ENCODE assay signal across 28 cellular contexts in genomic region chr10:78956391-78956790, GRCh38.
"Had no signal": no experiment of that assay in that cellular context is flagged by ENCODE, and none has a peak within 500 bp of the region (broad histone marks: within the 10 kb centered on the region; RNA-seq: fewer than 3 reads in every experiment).

No MANE protein-coding gene starts in this region.

- H3K27me3 ChIP-seq: gastroesophageal sphincter, heart left ventricle, hepatocyte, ovary, spleen, testis, tibial artery had no signal

- H3K9me3 Mint-ChIP-seq: effector memory CD8-positive, alpha-beta T cell; memory B cell; mesothelial cell of epicardium; naive B cell; natural killer cell treated with Interleukin-12 subunit alpha and Interleukin-12 subunit beta and Interleukin-15 and Interleukin-18, amount 100 ng/mL, for 72 hours; stimulated activated memory B cell treated with anti-CD40 and anti-IgM and Interleukin-4, amounts not matched to agents 10 μg/mL and 1 μg/mL and 100 μg/mL, for 72 hours had no signal

- H3K36me3 ChIP-seq: gastroesophageal sphincter, heart left ventricle, ovary, spleen, tibial artery had no signal

- H3K4me2 ChIP-seq: hepatocyte had no signal

- H3K4me3 ChIP-seq: gastroesophageal sphincter, heart left ventricle, hepatocyte, lung, mucosa of descending colon, ovary, psoas muscle, skin epidermis, spleen, testis, tibial artery had no signal

- H3K4me3 Mint-ChIP-seq: effector memory CD8-positive, alpha-beta T cell; memory B cell; mesothelial cell of epicardium; natural killer cell treated with Interleukin-12 subunit alpha and Interleukin-12 subunit beta and Interleukin-15 and Interleukin-18, amount 100 ng/mL, for 72 hours; stimulated activated memory B cell treated with anti-CD40 and anti-IgM and Interleukin-4, amounts not matched to agents 10 μg/mL and 1 μg/mL and 100 μg/mL, for 72 hours; type B pancreatic cell had no signal

- ATAC-seq: effector memory CD8-positive, alpha-beta T cell; gastroesophageal sphincter; heart left ventricle; left lobe of liver; mucosa of descending colon; natural killer cell treated with Interleukin-12 subunit alpha and Interleukin-12 subunit beta and Interleukin-15 and Interleukin-18, amount 100 ng/mL, for 72 hours; psoas muscle; right cardiac atrium; stimulated activated memory B cell treated with anti-CD40 and anti-IgM and Interleukin-4, amounts not matched to agents 10 μg/mL and 1 μg/mL and 100 μg/mL, for 72 hours; stimulated activated naive CD8-positive, alpha-beta T cell treated with anti-CD3 and anti-CD28 coated beads, Interleukin-15, Interleukin-2, amounts not matched to agents 100 U/mL and 50 U/mL, for 24 hours had no signal

- FAIRE-seq: kidney had no signal

- H3K36me3 Mint-ChIP-seq: memory B cell; mesothelial cell of epicardium; naive B cell; natural killer cell treated with Interleukin-12 subunit alpha and Interleukin-12 subunit beta and Interleukin-15 and Interleukin-18, amount 100 ng/mL, for 72 hours; stimulated activated memory B cell treated with anti-CD40 and anti-IgM and Interleukin-4, amounts not matched to agents 10 μg/mL and 1 μg/mL and 100 μg/mL, for 72 hours; type B pancreatic cell had no signal

- H3K79me2 ChIP-seq: hepatocyte had no signal

- H3K27ac Mint-ChIP-seq: effector memory CD8-positive, alpha-beta T cell; memory B cell; mesothelial cell of epicardium; natural killer cell treated with Interleukin-12 subunit alpha and Interleukin-12 subunit beta and Interleukin-15 and Interleukin-18, amount 100 ng/mL, for 72 hours; stimulated activated memory B cell treated with anti-CD40 and anti-IgM and Interleukin-4, amounts not matched to agents 10 μg/mL and 1 μg/mL and 100 μg/mL, for 72 hours; type B pancreatic cell had no signal

- H3K27ac ChIP-seq: gastroesophageal sphincter, heart left ventricle, hepatocyte, ovary, psoas muscle, testis, tibial artery had no signal

- DNase-seq: cortex of kidney; effector memory CD8-positive, alpha-beta T cell; foreskin fibroblast; heart left ventricle; kidney; mucosa of descending colon; naive B cell; occipital lobe; ovary; posterior cingulate gyrus; psoas muscle; spleen; stimulated activated CD4-positive, alpha-beta T cell treated with anti-CD3 and anti-CD28 coated beads, Interleukin-4, amount 100 ng/mL, for 4 hours; stimulated activated naive CD8-positive, alpha-beta T cell treated with anti-CD3 and anti-CD28 coated beads, Interleukin-15, Interleukin-2, amounts not matched to agents 100 U/mL and 50 U/mL, for 24 hours; substantia nigra; testis; tibial artery had no signal

- H3K9me3 ChIP-seq: gastroesophageal sphincter, heart left ventricle, mucosa of descending colon, ovary, psoas muscle, spleen, testis, tibial artery had no signal
